Comparison of ENCODE assay signal across 1 cellular context in the genomic region with DNA sequence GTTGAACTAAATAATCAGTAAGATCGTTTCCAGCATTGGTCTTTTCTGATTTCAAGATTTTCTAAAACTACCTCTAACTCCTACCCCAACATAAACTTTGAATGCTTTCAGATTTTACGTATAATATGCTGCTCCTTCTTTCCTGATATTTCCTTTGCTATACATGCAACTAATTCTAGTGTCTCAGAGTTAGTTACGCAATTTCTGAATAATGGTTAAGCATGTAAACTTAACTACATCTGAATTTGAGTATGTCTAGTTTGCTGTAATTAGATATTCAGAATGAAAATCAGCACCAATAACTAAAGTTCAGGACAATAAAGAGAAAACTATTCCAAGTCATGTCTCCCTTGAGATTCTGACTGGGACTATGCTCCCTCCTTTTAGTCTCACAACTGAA.
TF ChIP-seq lines count a peak whose summit lies in the region.

No MANE protein-coding gene starts in this region.

TF ChIP-seq in SK-N-SH treated with all-trans-retinoic acid at 6 μM for 48 hours, 23 proteins besides CTCF, POLR2A, EP300 and RAD21 (continued from another document):
- no peak for TF ChIP-seq PATZ1 (CRISPR knock-in tag; IDR thresholded peaks at IDR 0.05; ENCODE audit: borderline replicate concordance)
- TF ChIP-seq, protein P1, sequence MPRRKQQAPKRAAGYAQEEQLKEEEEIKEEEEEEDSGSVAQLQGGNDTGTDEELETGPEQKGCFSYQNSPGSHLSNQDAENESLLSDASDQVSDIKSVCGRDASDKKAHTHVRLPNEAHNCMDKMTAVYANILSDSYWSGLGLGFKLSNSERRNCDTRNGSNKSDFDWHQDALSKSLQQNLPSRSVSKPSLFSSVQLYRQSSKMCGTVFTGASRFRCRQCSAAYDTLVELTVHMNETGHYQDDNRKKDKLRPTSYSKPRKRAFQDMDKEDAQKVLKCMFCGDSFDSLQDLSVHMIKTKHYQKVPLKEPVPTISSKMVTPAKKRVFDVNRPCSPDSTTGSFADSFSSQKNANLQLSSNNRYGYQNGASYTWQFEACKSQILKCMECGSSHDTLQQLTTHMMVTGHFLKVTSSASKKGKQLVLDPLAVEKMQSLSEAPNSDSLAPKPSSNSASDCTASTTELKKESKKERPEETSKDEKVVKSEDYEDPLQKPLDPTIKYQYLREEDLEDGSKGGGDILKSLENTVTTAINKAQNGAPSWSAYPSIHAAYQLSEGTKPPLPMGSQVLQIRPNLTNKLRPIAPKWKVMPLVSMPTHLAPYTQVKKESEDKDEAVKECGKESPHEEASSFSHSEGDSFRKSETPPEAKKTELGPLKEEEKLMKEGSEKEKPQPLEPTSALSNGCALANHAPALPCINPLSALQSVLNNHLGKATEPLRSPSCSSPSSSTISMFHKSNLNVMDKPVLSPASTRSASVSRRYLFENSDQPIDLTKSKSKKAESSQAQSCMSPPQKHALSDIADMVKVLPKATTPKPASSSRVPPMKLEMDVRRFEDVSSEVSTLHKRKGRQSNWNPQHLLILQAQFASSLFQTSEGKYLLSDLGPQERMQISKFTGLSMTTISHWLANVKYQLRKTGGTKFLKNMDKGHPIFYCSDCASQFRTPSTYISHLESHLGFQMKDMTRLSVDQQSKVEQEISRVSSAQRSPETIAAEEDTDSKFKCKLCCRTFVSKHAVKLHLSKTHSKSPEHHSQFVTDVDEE (CRISPR knock-in tag; IDR thresholded peaks at IDR 0.05): no peak
